ENCODE assay signal across 18 cellular contexts in the genomic region with DNA sequence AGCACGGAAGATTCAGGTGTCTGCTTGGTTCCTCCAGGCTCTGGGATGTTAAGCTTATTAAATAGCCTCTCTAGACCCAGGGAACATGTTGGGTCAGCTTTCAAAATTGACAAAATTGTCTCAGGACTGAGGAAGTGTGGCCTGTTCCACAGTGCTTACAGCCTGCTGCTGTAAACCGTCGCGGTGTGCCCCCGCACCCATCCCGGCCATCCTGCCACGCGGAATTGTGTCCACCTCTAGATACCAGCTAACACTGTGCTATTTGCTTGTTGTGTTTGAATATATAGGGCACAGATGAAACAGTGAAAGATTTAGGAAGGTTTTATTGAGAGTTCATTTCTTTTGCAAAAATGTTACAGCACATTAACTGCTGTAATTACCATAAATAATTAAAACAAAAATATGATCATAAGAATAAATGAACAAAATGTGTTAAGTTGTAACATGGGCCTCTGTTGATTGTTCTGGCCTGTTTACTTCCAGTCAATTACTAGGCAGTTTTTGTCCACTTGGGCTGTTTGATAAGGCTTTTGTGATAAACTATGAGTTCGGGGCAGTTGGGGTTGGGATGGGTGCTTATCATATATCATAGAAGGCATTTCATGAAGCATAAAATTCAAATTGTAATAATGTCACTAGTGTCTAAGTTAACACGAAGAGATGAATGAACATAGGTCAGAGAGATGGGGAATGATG.
DNase-seq lines count a peak whose midpoint lies in the region; ATAC-seq and TF ChIP-seq lines count a peak whose summit lies in the region.
"Had no signal": no experiment of that assay in that cellular context is flagged by ENCODE, and none has a peak within 500 bp of the region (broad histone marks: within the 10 kb centered on the region; RNA-seq: fewer than 3 reads in every experiment).

No MANE protein-coding gene starts in this region.

- H3K4me3 ChIP-seq in CD4-positive, alpha-beta memory T cell (ENCODE audit: low read length in 2 of 2): no peak overlapping the region
- H3K4me3 ChIP-seq: SK-N-MC had no signal

- H3K36me3 Mint-ChIP-seq in CD4-positive, alpha-beta memory T cell: no peaks in the 10 kb centered on the region
- no peaks in the 10 kb centered on the region for H3K36me3 Mint-ChIP-seq in WTC11
- no peaks in the 10 kb centered on the region for H3K36me3 Mint-ChIP-seq in naive B cell

- H3K9me3 Mint-ChIP-seq in CD4-positive, alpha-beta memory T cell: no peaks in the 10 kb centered on the region
- H3K9me3 Mint-ChIP-seq in WTC11 (no peaks in the 10 kb centered on the region), naive B cell (no peaks in the 10 kb centered on the region)

- H3K9me3 ChIP-seq in CD4-positive, alpha-beta memory T cell (ENCODE audit: control insufficient read depth in 1 of 2, low read length in 2 of 2): no peaks in the 10 kb centered on the region
- H3K9me3 ChIP-seq: BE2C had no signal

- H3K27me3 ChIP-seq in CD4-positive, alpha-beta memory T cell (ENCODE audit: insufficient read depth, low read length): no peaks in the 10 kb centered on the region
- H3K27me3 ChIP-seq: BE2C had no signal

- H3K27ac ChIP-seq in CD4-positive, alpha-beta memory T cell (ENCODE audit: low read depth, low read length): no peak overlapping the region
- H3K27ac ChIP-seq: SK-N-MC had no signal

- peak overlapping the region in 6 of 8 donors; percentile 23 to 68 (median 40) for H3K4me3 Mint-ChIP-seq in CD4-positive, alpha-beta memory T cell
- H3K4me3 Mint-ChIP-seq in WTC11 (no peak overlapping the region), naive B cell (peak overlapping the region in 1 of 8 donors; percentile 0)

- POLR2A ChIA-PET in CD4-positive, alpha-beta memory T cell (lab: Charles Lee; ENCODE audit: partially characterized antibody): no interaction called here
- POLR2A ChIA-PET in WTC11 (lab: Charles Lee): no interaction called here

- no peak for DNase-seq in CD4-positive, alpha-beta memory T cell
- DNase-seq in HUDEP-2 (lab: John Stamatoyannopoulos, UW; ENCODE audit: unreplicated experiment in 76 of 76): peak in 41 of 76 experiments; percentile 11 to 71 (median 45)
- DNase-seq in WTC11 (ENCODE audit: low spot score): no peak
- no peak for DNase-seq in naive B cell
- DNase-seq: BE2C, DMS153, EL, HCEC 1CT, KBM-7, NCI-H1092, NCI-H1694, NCI-H69 had no signal

- no peak for TF ChIP-seq CTCF in WTC11 (IDR thresholded peaks at IDR 0.05)

- H3K27ac Mint-ChIP-seq in CD4-positive, alpha-beta memory T cell: peak overlapping the region in 3 of 7 donors; percentile 9 to 63 (median 28)
- H3K27ac Mint-ChIP-seq in WTC11 (peak overlapping the region; percentile 86), naive B cell (peak overlapping the region in 4 of 6 donors; percentile 13 to 64 (median 56))

- no peaks in the 10 kb centered on the region for H3K27me3 Mint-ChIP-seq in CD4-positive, alpha-beta memory T cell
- H3K27me3 Mint-ChIP-seq in WTC11 (ENCODE audit: low read depth): no peaks in the 10 kb centered on the region
- no peaks in the 10 kb centered on the region for H3K27me3 Mint-ChIP-seq in naive B cell

- peaks cover 58 to 96% (median 76%) of the 10 kb centered on the region in 4 donors for H3K4me1 Mint-ChIP-seq in CD4-positive, alpha-beta memory T cell
- H3K4me1 Mint-ChIP-seq in WTC11: peaks cover 78% of the 10 kb centered on the region
- H3K4me1 Mint-ChIP-seq in naive B cell: peaks cover 66 to 95% (median 87%) of the 10 kb centered on the region in 3 donors

- peaks cover 93% of the 10 kb centered on the region for H3K4me1 ChIP-seq in CD4-positive, alpha-beta memory T cell (ENCODE audit: insufficient read depth, low read length)

- intact Hi-C loops in CD4-positive, alpha-beta memory T cell (cut with micrococcal nuclease): no loop called here

- no peaks in the 10 kb centered on the region for H3K36me3 ChIP-seq in CD4-positive, alpha-beta memory T cell (ENCODE audit: insufficient read depth, low read length)
- H3K36me3 ChIP-seq: BE2C had no signal

- CTCF ChIA-PET in CD4-positive, alpha-beta memory T cell (lab: Charles Lee; ENCODE audit: partially characterized antibody): no interaction called here
- CTCF ChIA-PET in WTC11 (lab: Charles Lee): no interaction called here

- ATAC-seq in WTC11 (no peak), naive B cell (ENCODE audit: low read depth in 2 of 2) (no peak), GM18870 (IDR thresholded peaks at IDR 0.05; ENCODE audit: unreplicated experiment) (no peak), HG03342 (IDR thresholded peaks at IDR 0.05; ENCODE audit: unreplicated experiment) (no peak), GM18867 (IDR thresholded peaks at IDR 0.05; ENCODE audit: unreplicated experiment) (no peak)
- ATAC-seq: Panc1, Right ventricle myocardium inferior had no signal

TF ChIP-seq in WTC11, 78 proteins besides CTCF, POLR2A, EP300 and RAD21:
- TF ChIP-seq GABPB1 (CRISPR knock-in tag; IDR thresholded peaks at IDR 0.05): no peak
- no peak for TF ChIP-seq ATF1 (CRISPR knock-in tag; IDR thresholded peaks at IDR 0.05)
TF ChIP-seq in WTC11: peak in this region for 0.

Comparison
In these comparisons a context has a peak if more than half of its experiments do, and no peak if none do; other contexts are left out.
1. DNase-seq: peak in HUDEP-2 (41 of 76); none in CD4-positive, alpha-beta memory T cell (0 of 5), WTC11 (single experiment) and naive B cell (single experiment).